In the genomic region with DNA sequence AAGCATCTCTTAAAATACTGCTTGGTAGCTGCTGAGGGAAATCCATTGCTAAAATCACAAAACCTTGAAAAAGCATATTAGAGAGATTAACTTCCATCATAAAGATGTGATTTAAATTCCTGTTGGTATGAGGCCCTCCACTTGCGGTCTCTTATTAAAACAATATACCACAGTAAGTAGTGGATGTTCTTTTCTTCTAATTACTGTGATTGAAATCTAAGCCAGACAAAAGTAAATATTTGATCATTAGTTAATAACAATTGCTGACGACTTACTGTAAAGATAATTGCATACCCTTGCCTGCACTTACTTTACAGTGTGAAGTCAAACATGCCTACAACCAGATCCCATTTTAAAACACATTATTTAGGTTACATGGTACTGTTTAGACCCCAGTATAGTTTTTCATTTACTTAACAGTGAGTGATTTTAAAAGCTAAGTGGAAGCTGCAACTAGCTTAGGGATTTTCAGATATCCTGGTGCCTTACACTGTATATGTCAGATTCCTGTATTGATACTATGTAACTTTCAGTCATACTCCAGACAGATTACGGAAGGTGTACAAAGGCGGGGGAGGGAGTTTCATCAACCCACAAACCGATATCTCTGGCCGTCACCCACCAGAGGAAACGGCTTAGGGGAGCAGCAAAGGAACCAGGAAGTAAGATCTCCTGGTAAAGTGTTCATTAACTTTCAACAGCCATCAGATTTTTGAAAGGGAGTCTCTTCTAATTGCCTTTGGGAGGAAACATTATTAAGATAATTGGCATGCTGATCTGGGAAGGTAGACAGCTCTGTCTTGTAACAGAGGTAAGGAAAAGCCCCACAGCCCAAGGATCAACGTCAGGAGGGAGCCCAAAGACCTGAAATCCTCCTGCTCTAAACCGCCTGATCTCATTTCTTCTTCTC, we compare ENCODE assay signal across 1 cellular context.
TF ChIP-seq lines count a peak whose summit lies in the region.

No MANE protein-coding gene starts in this region.

TF ChIP-seq in IMR-90, 13 proteins besides CTCF, POLR2A, EP300 and RAD21 (continued from another document):
- TF ChIP-seq RCOR1 (IDR thresholded peaks at IDR 0.05; ENCODE audit: insufficient replicate concordance, low read length) (no peak), FOS (IDR thresholded peaks at IDR 0.05; ENCODE audit: low read depth, low read length) (no peak)
- TF ChIP-seq, protein P1, sequence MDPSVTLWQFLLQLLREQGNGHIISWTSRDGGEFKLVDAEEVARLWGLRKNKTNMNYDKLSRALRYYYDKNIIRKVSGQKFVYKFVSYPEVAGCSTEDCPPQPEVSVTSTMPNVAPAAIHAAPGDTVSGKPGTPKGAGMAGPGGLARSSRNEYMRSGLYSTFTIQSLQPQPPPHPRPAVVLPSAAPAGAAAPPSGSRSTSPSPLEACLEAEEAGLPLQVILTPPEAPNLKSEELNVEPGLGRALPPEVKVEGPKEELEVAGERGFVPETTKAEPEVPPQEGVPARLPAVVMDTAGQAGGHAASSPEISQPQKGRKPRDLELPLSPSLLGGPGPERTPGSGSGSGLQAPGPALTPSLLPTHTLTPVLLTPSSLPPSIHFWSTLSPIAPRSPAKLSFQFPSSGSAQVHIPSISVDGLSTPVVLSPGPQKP (IDR thresholded peaks at IDR 0.05; ENCODE audit: borderline replicate concordance, low read depth, low read length) = no peak
- TF ChIP-seq, protein P2, sequence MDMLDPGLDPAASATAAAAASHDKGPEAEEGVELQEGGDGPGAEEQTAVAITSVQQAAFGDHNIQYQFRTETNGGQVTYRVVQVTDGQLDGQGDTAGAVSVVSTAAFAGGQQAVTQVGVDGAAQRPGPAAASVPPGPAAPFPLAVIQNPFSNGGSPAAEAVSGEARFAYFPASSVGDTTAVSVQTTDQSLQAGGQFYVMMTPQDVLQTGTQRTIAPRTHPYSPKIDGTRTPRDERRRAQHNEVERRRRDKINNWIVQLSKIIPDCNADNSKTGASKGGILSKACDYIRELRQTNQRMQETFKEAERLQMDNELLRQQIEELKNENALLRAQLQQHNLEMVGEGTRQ (IDR thresholded peaks at IDR 0.05; ENCODE audit: low read depth, low read length) = no peak
